ENCODE assay signal across 11 cellular contexts in genomic region chr10:114499120-114499519, GRCh38.
DNase-seq lines count a peak whose midpoint lies in the region; ATAC-seq, FAIRE-seq and TF ChIP-seq lines count a peak whose summit lies in the region.
"Had no signal": no experiment of that assay in that cellular context is flagged by ENCODE, and none has a peak within 500 bp of the region (broad histone marks: within the 10 kb centered on the region; RNA-seq: fewer than 3 reads in every experiment).

No MANE protein-coding gene starts in this region.

- no peak for TF ChIP-seq EP300 in sigmoid colon (IDR thresholded peaks at IDR 0.05)

- no peaks in the 10 kb centered on the region for H3K36me3 ChIP-seq in CD4-positive, alpha-beta memory T cell (ENCODE audit: insufficient read depth, low read length)
- H3K36me3 ChIP-seq in sigmoid colon = no peaks in the 10 kb centered on the region
- H3K36me3 ChIP-seq in pancreas = no peaks in the 10 kb centered on the region

- TF ChIP-seq CTCF in sigmoid colon (IDR thresholded peaks at IDR 0.05) (no peak), pancreas (IDR thresholded peaks at IDR 0.05) (no peak)

- peaks cover 64 to 94% (median 80%) of the 10 kb centered on the region in 4 donors for H3K4me1 Mint-ChIP-seq in CD4-positive, alpha-beta memory T cell
- peaks cover 89% of the 10 kb centered on the region for H3K4me1 Mint-ChIP-seq in activated naive CD8-positive, alpha-beta T cell treated with anti-CD3 and anti-CD28 coated beads, Interleukin-2, amount 50 U/mL, for 24 hours

- peaks cover 9 to 34% of the 10 kb centered on the region in 2 donors for H3K36me3 Mint-ChIP-seq in CD4-positive, alpha-beta memory T cell
- peaks cover 17% of the 10 kb centered on the region for H3K36me3 Mint-ChIP-seq in activated naive CD8-positive, alpha-beta T cell treated with anti-CD3 and anti-CD28 coated beads, Interleukin-2, amount 50 U/mL, for 24 hours (ENCODE audit: low read depth)

- POLR2A ChIA-PET in CD4-positive, alpha-beta memory T cell (lab: Charles Lee; ENCODE audit: partially characterized antibody) = interaction anchor here (1.1 to 8.9 kb wide), 3 partner anchors 14 to 43 kb away, joined by 3 to 110 read pairs (median 85); no protein-coding TSS in a partner anchor

- H3K9me3 Mint-ChIP-seq in CD4-positive, alpha-beta memory T cell = peaks cover 0 to 2% (median 0%) of the 10 kb centered on the region in 8 donors
- H3K9me3 Mint-ChIP-seq in activated naive CD8-positive, alpha-beta T cell treated with anti-CD3 and anti-CD28 coated beads, Interleukin-2, amount 50 U/mL, for 24 hours = no peaks in the 10 kb centered on the region

- CTCF ChIA-PET in CD4-positive, alpha-beta memory T cell (lab: Charles Lee; ENCODE audit: partially characterized antibody) = interaction anchor here (1.2 to 1.9 kb wide), 8 partner anchors 18 to 54 kb away, joined by 3 to 6 read pairs (median 3); no protein-coding TSS in a partner anchor

- intact Hi-C loops in CD4-positive, alpha-beta memory T cell (cut with micrococcal nuclease) = no loop called here
- intact Hi-C loops in sigmoid colon (cut with DNase I) = no loop called here
- intact Hi-C loops in pancreas (cut with DNase I) = no loop called here

- peak overlapping the region; percentile 70 to 93 (median 87) for H3K27ac Mint-ChIP-seq in CD4-positive, alpha-beta memory T cell
- peak overlapping the region; percentile 94 for H3K27ac Mint-ChIP-seq in activated naive CD8-positive, alpha-beta T cell treated with anti-CD3 and anti-CD28 coated beads, Interleukin-2, amount 50 U/mL, for 24 hours

- no peak for TF ChIP-seq POLR2A in sigmoid colon (IDR thresholded peaks at IDR 0.05)

- H3K4me1 ChIP-seq in CD4-positive, alpha-beta memory T cell (ENCODE audit: insufficient read depth, low read length) = peaks cover 88% of the 10 kb centered on the region
- no peaks in the 10 kb centered on the region for H3K4me1 ChIP-seq in sigmoid colon
- no peaks in the 10 kb centered on the region for H3K4me1 ChIP-seq in pancreas

- H3K9me3 ChIP-seq in CD4-positive, alpha-beta memory T cell (ENCODE audit: control insufficient read depth in 1 of 2, low read length in 2 of 2) = no peaks in the 10 kb centered on the region
- H3K9me3 ChIP-seq in sigmoid colon (no peaks in the 10 kb centered on the region), pancreas (no peaks in the 10 kb centered on the region)

- FAIRE-seq in pancreas (lab: Jason Lieb, UNC) = no peak

- peak in 1 of 5 donors; percentile 9 for DNase-seq in CD4-positive, alpha-beta memory T cell
- DNase-seq in activated naive CD8-positive, alpha-beta T cell treated with anti-CD3 and anti-CD28 coated beads, Interleukin-2, amount 50 U/mL, for 24 hours = no peak
- DNase-seq in sigmoid colon (no peak), DMS153 (lab: John Stamatoyannopoulos, UW) (no peak), pancreas (no peak), medulla oblongata (ENCODE audit: extremely low spot score) (no peak)
- DNase-seq: dorsolateral prefrontal cortex had no signal

- WGBS in sigmoid colon, 2 donors = 49 to 54% methylated on average over 2 of the region's 2 CpGs
- WGBS in pancreas, 2 donors = 84 to 87% methylated on average over 2 of the region's 2 CpGs

- peak overlapping the region in 6 of 8 donors; percentile 47 to 75 (median 57) for H3K4me3 Mint-ChIP-seq in CD4-positive, alpha-beta memory T cell
- peak overlapping the region; percentile 59 for H3K4me3 Mint-ChIP-seq in activated naive CD8-positive, alpha-beta T cell treated with anti-CD3 and anti-CD28 coated beads, Interleukin-2, amount 50 U/mL, for 24 hours

- no peaks in the 10 kb centered on the region for H3K27me3 Mint-ChIP-seq in CD4-positive, alpha-beta memory T cell
- no peaks in the 10 kb centered on the region for H3K27me3 Mint-ChIP-seq in activated naive CD8-positive, alpha-beta T cell treated with anti-CD3 and anti-CD28 coated beads, Interleukin-2, amount 50 U/mL, for 24 hours

- peak; percentile 25 for ATAC-seq in GM19351 (IDR thresholded peaks at IDR 0.05; ENCODE audit: unreplicated experiment)
- ATAC-seq in HG03066 (IDR thresholded peaks at IDR 0.05; ENCODE audit: low read depth, unreplicated experiment) = peak; percentile 22
- peak; percentile 2 for ATAC-seq in activated naive CD8-positive, alpha-beta T cell treated with anti-CD3 and anti-CD28 coated beads, Interleukin-2, amount 50 U/mL, for 24 hours
- no peak for ATAC-seq in pancreas
- ATAC-seq: HCT116 had no signal

- H3K27me3 ChIP-seq in CD4-positive, alpha-beta memory T cell (ENCODE audit: insufficient read depth, low read length) = no peaks in the 10 kb centered on the region
- no peaks in the 10 kb centered on the region for H3K27me3 ChIP-seq in sigmoid colon
- no peaks in the 10 kb centered on the region for H3K27me3 ChIP-seq in pancreas
- H3K27me3 ChIP-seq: dorsolateral prefrontal cortex had no signal

- H3K27ac ChIP-seq in CD4-positive, alpha-beta memory T cell (ENCODE audit: low read depth, low read length) = peak overlapping the region; percentile 49
- H3K27ac ChIP-seq in sigmoid colon = no peak overlapping the region
- no peak overlapping the region for H3K27ac ChIP-seq in pancreas

- no peak overlapping the region for H3K4me3 ChIP-seq in CD4-positive, alpha-beta memory T cell (ENCODE audit: low read length in 2 of 2)
- H3K4me3 ChIP-seq in sigmoid colon (no peak overlapping the region), pancreas (no peak overlapping the region)
- H3K4me3 ChIP-seq: dorsolateral prefrontal cortex, lung had no signal

Comparison
In these comparisons a context has a peak if more than half of its experiments do, and no peak if none do; other contexts are left out.
1. ATAC-seq: peak in GM19351 (single experiment), HG03066 (single experiment) and activated naive CD8-positive, alpha-beta T cell treated with anti-CD3 and anti-CD28 coated beads, Interleukin-2, amount 50 U/mL, for 24 hours (single experiment); none in pancreas (0 of 4).